12 cellular contexts compared by ENCODE assay signal in the genomic region with DNA sequence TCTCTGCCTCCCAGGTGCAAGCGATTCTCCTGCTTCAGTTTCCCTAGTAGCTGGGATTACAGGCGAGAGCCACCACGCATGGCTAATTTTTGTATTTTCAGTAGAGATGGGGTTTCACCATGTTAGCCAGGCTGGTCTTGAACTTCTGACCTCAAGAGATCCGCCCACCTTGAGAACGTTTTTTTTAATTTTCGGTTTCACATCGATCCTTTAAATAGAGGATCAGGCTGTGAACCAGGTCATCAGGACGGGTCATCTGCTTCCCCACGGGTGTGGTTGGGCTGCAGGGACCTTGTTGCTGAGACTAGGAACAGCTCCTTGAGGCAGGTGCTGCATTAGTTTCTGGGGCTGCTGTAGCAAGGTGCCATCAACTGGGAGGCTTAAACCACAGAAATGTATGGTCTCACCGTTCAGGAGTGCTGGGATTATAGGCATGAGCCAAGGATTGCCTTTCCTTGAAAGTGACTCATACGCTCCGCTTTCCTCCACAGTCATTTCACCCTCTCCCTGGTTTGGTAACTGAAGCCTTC. TPM values are rescaled to one million over a fixed set of nuclear protein-coding genes. Genes with fewer than 3 reads are reported as not detected.
DNase-seq lines count a peak whose midpoint lies in the region; ATAC-seq and TF ChIP-seq lines count a peak whose summit lies in the region.
"Had no signal": no experiment of that assay in that cellular context is flagged by ENCODE, and none has a peak within 500 bp of the region (broad histone marks: within the 10 kb centered on the region; RNA-seq: fewer than 3 reads in every experiment).

No MANE protein-coding gene starts in this region.

- no peak overlapping the region for H2AFZ ChIP-seq in KMS-11 (ENCODE audit: low read depth)

- peaks cover 33% of the 10 kb centered on the region for H3K4me1 ChIP-seq in KMS-11 (ENCODE audit: low read depth, poor library complexity, severe bottlenecking)
- no peaks in the 10 kb centered on the region for H3K4me1 ChIP-seq in foreskin keratinocyte

- no peak for TF ChIP-seq CTCF in KMS-11 (conservative IDR thresholded peaks at IDR 0.05; ENCODE audit: low read depth, low read length)
- TF ChIP-seq CTCF in foreskin keratinocyte (conservative IDR thresholded peaks at IDR 0.05) = no peak

- peak overlapping the region; percentile 45 for H3K4me2 ChIP-seq in KMS-11

- peak; percentile 79 for DNase-seq in ELR (ENCODE audit: low read depth)
- DNase-seq in foreskin keratinocyte = peak; percentile 67 to 81
- DNase-seq in 8988T = no peak
- DNase-seq in cardiac septum (ENCODE audit: low spot score) = no peak
- DNase-seq in left ventricle myocardium superior = no peak
- no peak for DNase-seq in NCI-H82 (lab: John Stamatoyannopoulos, UW)
- DNase-seq: activated CD4-positive, alpha-beta T cell treated with anti-CD3 and anti-CD28 coated beads, Interleukin-2, amount 10 ng/mL, durations not matched to agents 24 days and 14 days; CD4-positive, CD25-positive, alpha-beta regulatory T cell; central memory CD4-positive, alpha-beta T cell; NCI-H526 had no signal

- H4K20me1 ChIP-seq in KMS-11 (ENCODE audit: insufficient read depth) = no peaks in the 10 kb centered on the region

- H3K9ac ChIP-seq in KMS-11 = no peak overlapping the region; the same call in 1 of the 2 replicates

- peak; percentile 68 for ATAC-seq in GM21786 (IDR thresholded peaks at IDR 0.05; ENCODE audit: unreplicated experiment)
- ATAC-seq in foreskin keratinocyte = peak; percentile 87
- no peak for ATAC-seq in left ventricle myocardium superior

- no peaks in the 10 kb centered on the region for H3K36me3 ChIP-seq in KMS-11 (ENCODE audit: insufficient read depth)

- H3K4me3 ChIP-seq in KMS-11 (IDR thresholded peaks at IDR 0.05; ENCODE audit: insufficient read depth, low read depth, low read length) = no peak overlapping the region

- intact Hi-C loops in cardiac septum (cut with DNase I) (no loop called here), left ventricle myocardium superior (cut with micrococcal nuclease) (no loop called here)

- H3K27me3 ChIP-seq in KMS-11 (ENCODE audit: insufficient read depth, low read depth) = no peaks in the 10 kb centered on the region
- H3K27me3 ChIP-seq in foreskin keratinocyte = peaks cover 7% of the 10 kb centered on the region

- H3K27ac ChIP-seq in KMS-11 = peak overlapping the region; percentile 40; the same call in 1 of the 2 replicates
- H3K27ac ChIP-seq in foreskin keratinocyte = no peak overlapping the region

- H3K79me2 ChIP-seq in KMS-11 (ENCODE audit: insufficient read depth, low read depth) = no peaks in the 10 kb centered on the region

RNA-seq across cellular contexts. Expression of a gene that starts 7.9 kb away (rescaled TPM):
- total RNA-seq in foreskin keratinocyte (11.0 and 12.3 TPM in 2 replicates), cardiac septum (5.5 TPM), left ventricle myocardium superior (6.1 TPM)
- polyA plus RNA-seq in foreskin keratinocyte = 10.9 and 11.0 TPM in 2 replicates

RNA-seq across cellular contexts. Expression of a gene that starts 24.1 kb away (rescaled TPM):
- total RNA-seq in foreskin keratinocyte = not detected in 2 replicates
- not detected in 2 replicates for polyA plus RNA-seq in foreskin keratinocyte
- total RNA-seq in cardiac septum = 8.9 TPM
- 2.9 TPM for total RNA-seq in left ventricle myocardium superior
- total RNA-seq: activated CD4-positive, alpha-beta T cell treated with anti-CD3 and anti-CD28 coated beads, Interleukin-2, amount 10 ng/mL, durations not matched to agents 24 days and 14 days; CD4-positive, CD25-positive, alpha-beta regulatory T cell had no signal
- polyA plus RNA-seq: CD4-positive, CD25-positive, alpha-beta regulatory T cell had no signal

RNA-seq across cellular contexts. Expression of a gene that starts 30.0 kb away (rescaled TPM):
- 23.4 and 24.0 TPM in 2 replicates for total RNA-seq in foreskin keratinocyte
- polyA plus RNA-seq in foreskin keratinocyte = 24.1 and 25.2 TPM in 2 replicates
- total RNA-seq in cardiac septum = 8.0 TPM
- total RNA-seq in left ventricle myocardium superior = 8.3 TPM

RNA-seq across cellular contexts. Expression of a gene that starts 55.9 kb away (rescaled TPM):
- total RNA-seq in foreskin keratinocyte (17.9 and 19.1 TPM in 2 replicates), cardiac septum (6.1 TPM), left ventricle myocardium superior (4.9 TPM)
- 21.5 and 24.2 TPM in 2 replicates for polyA plus RNA-seq in foreskin keratinocyte

Comparison
In these comparisons a context has a peak if more than half of its experiments do, and no peak if none do; other contexts are left out.
1. DNase-seq: peak in ELR (single experiment) and foreskin keratinocyte (2 of 2); none in 8988T (single experiment), cardiac septum (single experiment), left ventricle myocardium superior (single experiment) and NCI-H82 (single experiment).